Comparison of ENCODE assay signal across 1 cellular context in the genomic region with DNA sequence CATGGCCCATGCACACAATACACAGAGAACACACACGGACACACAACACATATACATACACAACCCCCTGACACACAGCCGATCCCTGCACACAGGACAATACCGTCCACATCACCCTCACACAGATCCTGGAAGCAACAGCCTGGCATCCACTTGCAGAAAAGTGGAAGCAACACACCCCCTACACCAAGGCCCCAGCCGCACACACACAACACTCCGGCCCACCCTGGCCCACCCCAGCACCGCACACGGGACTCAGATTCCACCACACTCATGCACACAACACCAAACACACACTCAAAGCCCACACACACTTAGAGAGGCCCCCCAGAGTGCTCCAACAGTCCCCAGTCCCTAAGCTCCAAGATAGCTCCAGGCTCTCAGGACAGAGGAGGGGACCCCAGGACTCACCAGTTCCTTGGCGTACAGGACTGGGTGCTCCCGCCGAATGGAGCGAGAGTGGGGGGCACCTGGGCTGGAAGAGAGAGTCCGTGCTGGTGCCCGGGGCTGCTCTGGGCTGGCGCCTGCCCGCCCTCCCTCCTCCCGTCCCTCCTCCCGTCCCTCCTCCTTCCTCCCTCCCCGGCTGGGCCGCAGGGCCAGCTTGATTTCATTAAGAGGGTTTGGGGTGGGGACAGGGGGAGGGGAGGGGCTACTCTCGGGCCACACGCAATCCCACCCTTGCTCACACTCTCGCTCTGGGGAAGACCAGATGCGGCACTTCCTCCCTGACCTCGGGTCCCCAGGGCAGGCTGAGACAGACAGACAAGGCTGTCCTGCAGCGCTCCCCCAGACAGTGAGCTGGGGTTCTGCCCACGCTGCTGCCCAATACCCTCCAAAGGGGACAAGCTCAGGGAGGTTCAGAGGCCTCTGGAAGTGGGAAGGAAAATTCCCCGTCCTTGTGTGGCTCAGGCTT.
TF ChIP-seq lines count a peak whose summit lies in the region.

TSS of gene TMEM119 (minus strand) at position 526 of the 913 bp plus-strand sequence. CDS start 5,701 bp downstream, outside the sequence.

TF ChIP-seq in HepG2, 621 proteins besides CTCF, POLR2A, EP300 and RAD21:
- TF ChIP-seq ZSCAN21 (CRISPR knock-in tag; IDR thresholded peaks at IDR 0.05; ENCODE audit: borderline replicate concordance) (no peak), DDIT3 (CRISPR knock-in tag; IDR thresholded peaks at IDR 0.05) (no peak), DR1 (CRISPR knock-in tag; IDR thresholded peaks at IDR 0.05) (no peak), THRA (CRISPR knock-in tag; IDR thresholded peaks at IDR 0.05; ENCODE audit: borderline replicate concordance) (no peak), ZNF263 (CRISPR knock-in tag; IDR thresholded peaks at IDR 0.05) (peak; percentile 83)
- TF ChIP-seq, protein P1, sequence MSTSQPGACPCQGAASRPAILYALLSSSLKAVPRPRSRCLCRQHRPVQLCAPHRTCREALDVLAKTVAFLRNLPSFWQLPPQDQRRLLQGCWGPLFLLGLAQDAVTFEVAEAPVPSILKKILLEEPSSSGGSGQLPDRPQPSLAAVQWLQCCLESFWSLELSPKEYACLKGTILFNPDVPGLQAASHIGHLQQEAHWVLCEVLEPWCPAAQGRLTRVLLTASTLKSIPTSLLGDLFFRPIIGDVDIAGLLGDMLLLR (CRISPR knock-in tag; IDR thresholded peaks at IDR 0.05): no peak
